Comparison of ENCODE assay signal across 24 cellular contexts in the genomic region with DNA sequence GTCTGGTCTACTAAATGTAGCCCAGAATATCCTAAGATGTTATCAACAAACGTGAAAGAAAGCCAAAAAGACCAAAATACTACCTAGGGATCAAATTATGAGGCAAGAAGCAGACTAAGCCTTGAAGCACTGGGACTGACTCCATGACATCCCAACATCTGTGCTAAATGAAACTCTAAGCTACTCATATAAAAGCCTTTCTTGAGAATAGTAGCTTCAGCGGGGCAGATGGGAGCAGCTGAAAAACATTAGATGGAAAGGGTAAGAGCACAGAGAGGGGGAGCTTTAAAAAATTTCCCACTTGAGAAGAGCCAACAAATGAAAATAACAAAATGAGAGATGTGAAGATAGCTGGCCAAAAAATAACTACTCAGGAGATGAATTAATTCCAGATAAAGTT.
DNase-seq lines count a peak whose midpoint lies in the region; ATAC-seq and FAIRE-seq lines count a peak whose summit lies in the region.
"Had no signal": no experiment of that assay in that cellular context is flagged by ENCODE, and none has a peak within 500 bp of the region (broad histone marks: within the 10 kb centered on the region; RNA-seq: fewer than 3 reads in every experiment).

No MANE protein-coding gene starts in this region.

- intact Hi-C loops in left ventricle myocardium superior (cut with micrococcal nuclease) (no loop called here), cardiac septum (cut with DNase I) (no loop called here)

- peak; percentile 33 for FAIRE-seq in endometrium (lab: Jason Lieb, UNC)
- FAIRE-seq: A204.1, GM12891 had no signal

- ATAC-seq in left ventricle myocardium superior (peak; percentile 57), GM18870 (IDR thresholded peaks at IDR 0.05; ENCODE audit: unreplicated experiment) (no peak)
- ATAC-seq: SK-N-SH treated with all-trans-retinoic acid at 6 μM for 48 hours had no signal

- DNase-seq in left ventricle myocardium superior: no peak
- DNase-seq in cardiac septum (ENCODE audit: low spot score): no peak
- DNase-seq in left kidney (ENCODE audit: low read depth, low spot score): peak; percentile 7
- no peak for DNase-seq in hepatic stellate cell (ENCODE audit: low spot score)
- DNase-seq in AG08395 (ENCODE audit: low spot score): no peak
- DNase-seq: C1 segment of cervical spinal cord; CD4-positive, alpha-beta memory T cell; COR-L47; DMS79; GF-D8; H9; NCI-H1048; NCI-H1417; NCI-H1694; NCI-H2081; NCI-H345; NCI-H510A treated with DMSO at 0.1 percent for 48 hours; NCI-H774; SJCRH30 had no signal
